Comparison of ENCODE assay signal across 8 cellular contexts in the genomic region with DNA sequence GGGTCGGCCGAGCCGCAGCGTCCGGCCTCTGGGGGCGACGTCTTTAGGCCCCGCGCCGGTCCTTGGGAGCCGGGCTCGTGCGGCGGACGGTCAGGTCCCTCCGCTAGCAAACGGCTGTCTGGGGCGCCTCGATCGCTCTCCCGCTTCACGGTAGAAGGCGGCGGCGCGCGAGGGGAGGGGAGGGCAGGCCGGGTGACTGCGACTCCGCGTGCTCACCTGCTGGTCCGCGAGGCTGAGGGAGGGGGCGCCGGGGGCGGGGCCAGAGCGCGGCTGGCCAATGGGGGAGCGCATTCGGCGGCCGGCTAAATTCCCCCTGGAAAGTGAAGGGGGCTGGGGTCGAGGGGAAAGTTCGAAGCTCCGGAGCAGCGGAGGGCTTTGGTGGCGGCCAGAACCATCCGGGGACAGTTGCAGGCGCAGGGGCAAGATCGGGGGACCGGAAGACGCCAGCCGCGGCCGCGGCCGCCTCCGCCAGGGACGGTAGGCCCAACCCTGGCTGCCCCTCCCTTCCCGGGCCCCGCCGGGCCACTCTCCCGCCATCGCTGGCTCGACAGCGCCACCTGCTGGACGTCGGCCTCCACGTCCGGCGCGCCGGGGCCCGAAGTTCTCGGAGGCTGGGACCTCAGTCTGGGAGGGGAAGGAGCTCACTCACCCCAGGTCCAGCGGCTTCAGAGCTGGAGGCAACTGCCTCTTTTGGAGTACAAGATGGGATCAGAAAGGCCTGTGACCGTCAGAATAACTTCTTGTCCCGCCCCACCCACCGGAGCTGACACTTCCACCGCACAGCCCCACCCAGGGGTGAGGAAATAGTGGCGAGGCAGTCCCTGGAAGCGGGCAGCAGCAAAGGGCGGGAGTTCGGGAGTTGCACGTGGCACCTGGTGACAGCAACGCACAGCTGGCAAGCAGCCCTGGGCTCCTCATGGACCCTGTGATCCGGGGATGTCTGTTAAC. TPM values are rescaled to one million over a fixed set of nuclear protein-coding genes. Genes with fewer than 3 reads are reported as not detected.
DNase-seq lines count a peak whose midpoint lies in the region; ATAC-seq and TF ChIP-seq lines count a peak whose summit lies in the region.

No MANE protein-coding gene starts in this region.

- no peaks in the 10 kb centered on the region for H3K9me3 Mint-ChIP-seq in T-cell

- TF ChIP-seq POLR2A in adrenal gland (IDR thresholded peaks at IDR 0.05), result no peak
- no peak for TF ChIP-seq POLR2A in prostate gland (IDR thresholded peaks at IDR 0.05)

- 0 to 41% (median 16%) methylated on average over 5 to 78 of the region's 87 CpGs for WGBS in adrenal gland, 4 donors
- under 1% methylated on average over 42 of the region's 87 CpGs for WGBS in prostate gland

- H3K4me3 Mint-ChIP-seq in T-cell, result peak overlapping the region; percentile 54 to 76 (median 75)

- H3K36me3 ChIP-seq in adrenal gland (replicated peaks in 1 of 2), result no peaks in the 10 kb centered on the region
- no peaks in the 10 kb centered on the region for H3K36me3 ChIP-seq in prostate gland

- CTCF ChIA-PET in T-cell (lab: Charles Lee), result interaction anchor here (0.6 to 1.9 kb wide), 27 partner anchors 8 to 465 kb away, joined by 3 to 23 read pairs (median 3); a partner anchor contains a TSS

- no peak overlapping the region for H3K27ac Mint-ChIP-seq in T-cell

- DNase-seq in GM12865 (ENCODE audit: low read depth) (peak; percentile 82), MV-4-11 (lab: John Stamatoyannopoulos, UW) (peak; percentile 59), T-cell (peak; percentile 23 to 85 (median 69)), adrenal gland (peak; percentile 64 to 84 (median 74)), left ventricle myocardium superior (peak; percentile 89), prostate gland (ENCODE audit: low spot score) (peak; percentile 49), ureter (ENCODE audit: low spot score) (peak; percentile 79)

- H3K9me3 ChIP-seq in adrenal gland (replicated peaks in 1 of 3) (no peaks in the 10 kb centered on the region), prostate gland (no peaks in the 10 kb centered on the region)

- POLR2A ChIA-PET in T-cell (lab: Charles Lee), result interaction anchor here in 1 of 2 donors (0.7 kb wide), 1 partner anchor 199 kb away, joined by 14 read pairs; no protein-coding TSS in a partner anchor

- H3K4me3 ChIP-seq in GM12865 (ENCODE audit: low read depth, low read length) (peak overlapping the region; percentile 68), adrenal gland (peak overlapping the region in 2 of 4 donors; percentile 5 to 62), prostate gland (peak overlapping the region; percentile 42)

- H3K27me3 Mint-ChIP-seq in T-cell, result peaks cover 0 to 8% of the 10 kb centered on the region in 2 donors

- H3K27ac ChIP-seq in adrenal gland, result peak overlapping the region in 2 of 5 donors; percentile 44 to 66
- peak overlapping the region; percentile 50 to 66 for H3K27ac ChIP-seq in prostate gland

- no peaks in the 10 kb centered on the region for H3K27me3 ChIP-seq in adrenal gland
- H3K27me3 ChIP-seq in prostate gland (replicated peaks; ENCODE audit: insufficient read depth), result no peaks in the 10 kb centered on the region

- peaks cover 0 to 4% of the 10 kb centered on the region in 2 donors for H3K4me1 ChIP-seq in adrenal gland (replicated peaks in 1 of 2)
- no peaks in the 10 kb centered on the region for H3K4me1 ChIP-seq in prostate gland (replicated peaks)

- H3K4me1 Mint-ChIP-seq in T-cell, result peaks cover 0 to 6% (median 5%) of the 10 kb centered on the region in 3 donors

- peaks cover 3% of the 10 kb centered on the region for H3K36me3 Mint-ChIP-seq in T-cell

- TF ChIP-seq CTCF in GM12865 (IDR thresholded peaks at IDR 0.05; ENCODE audit: insufficient read depth, low read depth, low read length, missing control alignments) (peak; percentile 62), adrenal gland (IDR thresholded peaks at IDR 0.05) (peak; percentile 67 to 91 (median 77)), prostate gland (IDR thresholded peaks at IDR 0.05) (peak; percentile 77 to 91 (median 86))

- intact Hi-C loops in adrenal gland (cut with DNase I), result loop anchor here in 1 of 2 donors (10.0 kb wide), 1 partner anchor 456 kb away; no protein-coding TSS in a partner anchor
- intact Hi-C loops in left ventricle myocardium superior (cut with micrococcal nuclease), result no loop called here
- intact Hi-C loops in prostate gland (cut with DNase I), result loop anchor here (2.0 kb wide), 1 partner anchor 136 kb away; no protein-coding TSS in a partner anchor

- ATAC-seq in HG02571 (IDR thresholded peaks at IDR 0.05; ENCODE audit: unreplicated experiment) (peak; percentile 86), T-cell (replicated peaks in 1 of 4) (peak; percentile 86 to 90 (median 88)), left ventricle myocardium superior (peak; percentile 97)

RNA-seq across cellular contexts. Expression of a gene that starts 49.9 kb away (rescaled TPM):
- 10 to 100 TPM; 30.0 to 35.6 (median 30.6) TPM for total RNA-seq in T-cell
- 1 to 10 TPM; 2.7 to 8.8 (median 7.5) TPM for total RNA-seq in adrenal gland
- polyA plus RNA-seq in adrenal gland, result 1 to 10 TPM; 3.1 to 4.5 (median 3.5) TPM
- total RNA-seq in left ventricle myocardium superior, result 2.3 TPM
- 1 to 10 TPM; 6.5 to 6.9 TPM for total RNA-seq in prostate gland
- 28.7 TPM for total RNA-seq in ureter
